Comparison of ENCODE assay signal across 8 cellular contexts in genomic region chr4:16226816-16227461, GRCh38. TPM values are rescaled to one million over a fixed set of nuclear protein-coding genes. Genes with fewer than 3 reads are reported as not detected.
DNase-seq lines count a peak whose midpoint lies in the region; ATAC-seq lines count a peak whose summit lies in the region.

No MANE protein-coding gene starts in this region.

- peak overlapping the region; percentile 85 for H3K27ac Mint-ChIP-seq in central memory CD8-positive, alpha-beta T cell (ENCODE audit: low read depth)

- peaks cover 34% of the 10 kb centered on the region for H3K4me1 Mint-ChIP-seq in central memory CD8-positive, alpha-beta T cell

- H3K4me3 Mint-ChIP-seq in central memory CD8-positive, alpha-beta T cell = peak overlapping the region; percentile 89

- peaks cover 14% of the 10 kb centered on the region for H3K36me3 Mint-ChIP-seq in central memory CD8-positive, alpha-beta T cell (ENCODE audit: insufficient read depth)

- peak; percentile 46 for ATAC-seq in GM21528 (IDR thresholded peaks at IDR 0.05; ENCODE audit: low FRiP score, unreplicated experiment)
- ATAC-seq in central memory CD8-positive, alpha-beta T cell (replicated peaks; ENCODE audit: extremely low read depth, poor library complexity, severe bottlenecking) = peak; percentile 22

- no peaks in the 10 kb centered on the region for H3K27me3 Mint-ChIP-seq in central memory CD8-positive, alpha-beta T cell

- DNase-seq in Daoy (ENCODE audit: low read depth) = peak; percentile 48
- peak; percentile 49 for DNase-seq in HuH-7 (ENCODE audit: low spot score)
- DNase-seq in activated CD4-positive, CD25-positive, alpha-beta regulatory T cell (lab: John Stamatoyannopoulos, UW) = peak; percentile 14 to 26 (median 17)
- DNase-seq in central memory CD8-positive, alpha-beta T cell (ENCODE audit: low spot score in 2 of 2) = peak in 1 of 2 donors; percentile 16
- DNase-seq in kidney tubule cell (ENCODE audit: low spot score) = peak; percentile 48
- peak; percentile 45 to 52 for DNase-seq in stimulated activated CD4-positive, alpha-beta T cell treated with anti-CD3 and anti-CD28 coated beads, Interleukin-2, amount 100 ng/mL, for 24 hours
- DNase-seq in NCI-H1930 (lab: John Stamatoyannopoulos, UW) = no peak

- no peaks in the 10 kb centered on the region for H3K9me3 Mint-ChIP-seq in central memory CD8-positive, alpha-beta T cell

RNA-seq across cellular contexts. Expression of gene TAPT1, which starts 0.7 kb away (rescaled TPM):
- total RNA-seq in Daoy (2014; rRNA removed; shearing (Covaris generic)) = 21.9 and 28.3 TPM in 2 replicates

Comparison
In these comparisons a context has a peak if more than half of its experiments do, and no peak if none do; other contexts are left out.
1. DNase-seq: peak in Daoy (single experiment), HuH-7 (single experiment), activated CD4-positive, CD25-positive, alpha-beta regulatory T cell (4 of 4), kidney tubule cell (single experiment) and stimulated activated CD4-positive, alpha-beta T cell treated with anti-CD3 and anti-CD28 coated beads, Interleukin-2, amount 100 ng/mL, for 24 hours (2 of 2); none in NCI-H1930 (0 of 2).